13 cellular contexts compared by ENCODE assay signal in the genomic region with DNA sequence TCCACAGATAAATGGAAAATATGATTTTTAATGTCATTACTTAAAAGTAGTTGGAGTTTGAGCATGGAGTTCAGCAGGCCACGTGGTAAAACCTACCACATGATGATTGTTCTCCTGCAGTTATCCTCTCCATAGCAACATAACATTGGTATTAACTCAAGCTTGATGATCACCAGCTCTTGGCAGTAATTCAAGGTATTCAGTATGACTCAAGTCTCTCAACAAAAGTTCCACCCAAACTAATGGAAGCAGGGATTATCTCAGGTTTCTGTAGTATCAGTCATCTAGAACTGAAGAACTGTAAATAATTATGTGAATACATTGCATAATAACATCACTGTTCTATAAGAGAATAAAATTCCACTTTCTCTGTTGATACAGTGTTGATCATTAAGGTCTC. TPM values are rescaled to one million over a fixed set of nuclear protein-coding genes. Genes with fewer than 3 reads are reported as not detected.
A peak's percentile ranks its signal among the peaks of the same experiment; 100 is the strongest.
DNase-seq lines count a peak whose midpoint lies in the region; FAIRE-seq and TF ChIP-seq lines count a peak whose summit lies in the region.
"Had no signal": no experiment of that assay in that cellular context is flagged by ENCODE, and none has a peak within 500 bp of the region (broad histone marks: within the 10 kb centered on the region; RNA-seq: fewer than 3 reads in every experiment).

No MANE protein-coding gene starts in this region.

- no peak overlapping the region for H3K27ac ChIP-seq in A673 (ENCODE audit: low read depth, low read length, poor library complexity, severe bottlenecking)
- H3K27ac ChIP-seq in astrocyte (ENCODE audit: low read depth, low read length) = peak overlapping the region; percentile 75
- H3K27ac ChIP-seq: adrenal gland had no signal

- H3K27me3 Mint-ChIP-seq in astrocyte (ENCODE audit: low read depth, unreplicated experiment) = no peaks in the 10 kb centered on the region

- H3K4me3 Mint-ChIP-seq in astrocyte (ENCODE audit: unreplicated experiment) = no peak overlapping the region
- H3K4me3 Mint-ChIP-seq: natural killer cell; stimulated activated effector memory CD8-positive, alpha-beta T cell treated with anti-CD3 and anti-CD28 coated beads, Interleukin-12 subunit alpha, Interleukin-12 subunit beta, amount 100 ng/mL, for 72 hours; T-helper 1 cell treated with Interleukin-12 subunit alpha and Interleukin-12 subunit beta and Interleukin-4 antibody, amounts not matched to agents 30 μg/mL and 1 μg/mL, for 36 hours had no signal

- H3K9ac ChIP-seq in astrocyte (ENCODE audit: low read length) = peak overlapping the region; percentile 31

- no TSS peak for BruUV-seq in A673 (replicated peaks; lab: Mats Ljungman, UMichigan)

- H3K36me3 ChIP-seq in A673 (ENCODE audit: insufficient read depth, low read length, poor library complexity, severe bottlenecking) (no peaks in the 10 kb centered on the region), astrocyte (ENCODE audit: insufficient read depth, low read length) (no peaks in the 10 kb centered on the region)
- H3K36me3 ChIP-seq: adrenal gland had no signal

- peak overlapping the region; percentile 88 for H3K27ac Mint-ChIP-seq in astrocyte (ENCODE audit: unreplicated experiment)
- H3K27ac Mint-ChIP-seq: natural killer cell; stimulated activated effector memory CD8-positive, alpha-beta T cell treated with anti-CD3 and anti-CD28 coated beads, Interleukin-12 subunit alpha, Interleukin-12 subunit beta, amount 100 ng/mL, for 72 hours; T-helper 1 cell treated with Interleukin-12 subunit alpha and Interleukin-12 subunit beta and Interleukin-4 antibody, amounts not matched to agents 30 μg/mL and 1 μg/mL, for 36 hours had no signal

- intact Hi-C loops in A673 (cut with micrococcal nuclease; ENCODE audit: unreplicated experiment) = loop anchor here (5.0 kb wide), 1 partner anchor 81 kb away; no protein-coding TSS in a partner anchor

- peak; percentile 94 for FAIRE-seq in astrocyte (lab: Jason Lieb, UNC)
- FAIRE-seq: D721Med had no signal

- H3K4me1 Mint-ChIP-seq in astrocyte (ENCODE audit: low read depth, unreplicated experiment) = peaks cover 11% of the 10 kb centered on the region
- H3K4me1 Mint-ChIP-seq: stimulated activated effector memory CD8-positive, alpha-beta T cell treated with anti-CD3 and anti-CD28 coated beads, Interleukin-12 subunit alpha, Interleukin-12 subunit beta, amount 100 ng/mL, for 72 hours had no signal

- no peaks in the 10 kb centered on the region for H3K9me3 ChIP-seq in A673 (ENCODE audit: low read depth, low read length, poor library complexity, severe bottlenecking)
- no peaks in the 10 kb centered on the region for H3K9me3 ChIP-seq in astrocyte (ENCODE audit: insufficient read depth, low read depth, low read length)
- H3K9me3 ChIP-seq: adrenal gland had no signal

- H3K4me1 ChIP-seq in A673 (ENCODE audit: insufficient read depth, low read length, poor library complexity, severe bottlenecking) (no peaks in the 10 kb centered on the region), astrocyte (ENCODE audit: insufficient read depth, low read length) (peaks cover 4% of the 10 kb centered on the region)
- H3K4me1 ChIP-seq: adrenal gland had no signal

- H3K79me2 ChIP-seq in astrocyte (ENCODE audit: insufficient read depth, low read length) = no peaks in the 10 kb centered on the region

- no peak overlapping the region for H3K4me3 ChIP-seq in A673 (ENCODE audit: low read depth, low read length, poor library complexity, severe bottlenecking)
- H3K4me3 ChIP-seq in astrocyte (ENCODE audit: insufficient read depth, low read depth, low read length) = no peak overlapping the region
- H3K4me3 ChIP-seq: adrenal gland had no signal

- no peaks in the 10 kb centered on the region for H4K20me1 ChIP-seq in astrocyte (ENCODE audit: insufficient read depth, low read length)

- TF ChIP-seq CTCF in A673 (conservative IDR thresholded peaks at IDR 0.05; ENCODE audit: low read depth, low read length) (no peak), astrocyte (IDR thresholded peaks at IDR 0.05; ENCODE audit: insufficient read depth, low read depth, low read length) (no peak)

- H3K36me3 Mint-ChIP-seq in astrocyte (ENCODE audit: low read depth, unreplicated experiment) = no peaks in the 10 kb centered on the region
- H3K36me3 Mint-ChIP-seq: natural killer cell; stimulated activated effector memory CD8-positive, alpha-beta T cell treated with anti-CD3 and anti-CD28 coated beads, Interleukin-12 subunit alpha, Interleukin-12 subunit beta, amount 100 ng/mL, for 72 hours had no signal

- peak overlapping the region; percentile 16 for H3K4me2 ChIP-seq in astrocyte (ENCODE audit: low read length)

- POLR2A ChIA-PET in A673 (lab: Charles Lee; ENCODE audit: low non-redundant PET) = no interaction called here

- H3K9me3 Mint-ChIP-seq in astrocyte (ENCODE audit: unreplicated experiment) = no peaks in the 10 kb centered on the region
- H3K9me3 Mint-ChIP-seq: T-helper 1 cell treated with Interleukin-12 subunit alpha and Interleukin-12 subunit beta and Interleukin-4 antibody, amounts not matched to agents 30 μg/mL and 1 μg/mL, for 36 hours had no signal

- H2AFZ ChIP-seq in astrocyte (ENCODE audit: low read depth, low read length) = no peak overlapping the region

- peak; percentile 58 for DNase-seq in A673 (ENCODE audit: low spot score)
- DNase-seq in HK-2 (ENCODE audit: unreplicated experiment) = peak; percentile 8
- DNase-seq in astrocyte (ENCODE audit: low read depth) = peak; percentile 99
- peak; percentile 100 for DNase-seq in kidney glomerular epithelial cell (lab: John Stamatoyannopoulos, UW)
- DNase-seq in stimulated activated CD4-positive, alpha-beta T cell treated with anti-CD3 and anti-CD28 coated beads, Interleukin-12 subunit alpha, Interleukin-12 subunit beta, amount 100 ng/mL, for 4 hours = no peak
- DNase-seq in activated CD4-positive, alpha-beta T cell treated with anti-CD3 and anti-CD28 coated beads for 48 hours = no peak
- no peak for DNase-seq in stimulated activated CD4-positive, alpha-beta T cell treated with anti-CD3 and anti-CD28 coated beads, Interleukin-2, amount 100 ng/mL, for 48 hours
- no peak for DNase-seq in medulla oblongata (ENCODE audit: extremely low spot score)
- DNase-seq: natural killer cell had no signal

- H3K27me3 ChIP-seq in A673 (replicated peaks; ENCODE audit: insufficient read depth, low read depth, low read length, poor library complexity) = no peaks in the 10 kb centered on the region
- H3K27me3 ChIP-seq in astrocyte (ENCODE audit: insufficient read depth, low read length) = no peaks in the 10 kb centered on the region
- H3K27me3 ChIP-seq: adrenal gland had no signal

- CTCF ChIA-PET in A673 (lab: Charles Lee) = no interaction called here

RNA-seq across cellular contexts. Expression of a gene that starts 22.9 kb away (rescaled TPM):
- total RNA-seq in A673 (2021) (not detected in 2 replicates), astrocyte (not detected in 2 replicates)
- total RNA-seq: adrenal gland, natural killer cell had no signal

Comparison
In these comparisons a context has a peak if more than half of its experiments do, and no peak if none do; other contexts are left out.
1. DNase-seq: peak in A673 (single experiment), HK-2 (single experiment), astrocyte (single experiment) and kidney glomerular epithelial cell (single experiment); none in stimulated activated CD4-positive, alpha-beta T cell treated with anti-CD3 and anti-CD28 coated beads, Interleukin-12 subunit alpha, Interleukin-12 subunit beta, amount 100 ng/mL, for 4 hours (single experiment), activated CD4-positive, alpha-beta T cell treated with anti-CD3 and anti-CD28 coated beads for 48 hours (single experiment), stimulated activated CD4-positive, alpha-beta T cell treated with anti-CD3 and anti-CD28 coated beads, Interleukin-2, amount 100 ng/mL, for 48 hours (0 of 2) and medulla oblongata (single experiment).